In genomic region chr17:72422204-72422504, GRCh38 we compare ENCODE assay signal across 9 cellular contexts.
DNase-seq lines count a peak whose midpoint lies in the region; ATAC-seq and TF ChIP-seq lines count a peak whose summit lies in the region.
"Had no signal": no experiment of that assay in that cellular context is flagged by ENCODE, and none has a peak within 500 bp of the region (broad histone marks: within the 10 kb centered on the region; RNA-seq: fewer than 3 reads in every experiment).

No MANE protein-coding gene starts in this region.

- H3K4me3 ChIP-seq in GM12865 (ENCODE audit: low read depth, low read length) (peak overlapping the region; percentile 63), PC-3 (ENCODE audit: low read length) (peak overlapping the region; percentile 41; the same call in 1 of the 2 replicates), OCI-LY7 (ENCODE audit: low read depth, low read length, poor library complexity, severe bottlenecking) (no peak overlapping the region)

- no peak overlapping the region for H2AFZ ChIP-seq in PC-3 (ENCODE audit: low read length)
- H2AFZ ChIP-seq in OCI-LY7 (ENCODE audit: low read length), result no peak overlapping the region

- no peak for TF ChIP-seq CTCF in GM12865 (IDR thresholded peaks at IDR 0.05; ENCODE audit: insufficient read depth, low read depth, low read length, missing control alignments)
- no peak for TF ChIP-seq CTCF in PC-3 (conservative IDR thresholded peaks at IDR 0.05; ENCODE audit: low read depth, low read length)
- TF ChIP-seq CTCF in OCI-LY7 (conservative IDR thresholded peaks at IDR 0.05; ENCODE audit: low read length), result no peak

- peak overlapping the region; percentile 79 for H3K4me2 ChIP-seq in PC-3 (ENCODE audit: low read length)
- H3K4me2 ChIP-seq in OCI-LY7 (ENCODE audit: low read length), result no peak overlapping the region

- intact Hi-C loops in PC-3 (cut with micrococcal nuclease), result loop anchor here (5.0 to 10.0 kb wide), 2 partner anchors 293 to 300 kb away; partner anchors contain the start of gene SOX9
- intact Hi-C loops in OCI-LY7 (cut with micrococcal nuclease; ENCODE audit: unreplicated experiment), result no loop called here

- H3K36me3 ChIP-seq in PC-3 (ENCODE audit: low read depth, low read length), result peaks cover 28% of the 10 kb centered on the region
- H3K36me3 ChIP-seq in OCI-LY7 (ENCODE audit: insufficient read depth, low read length), result no peaks in the 10 kb centered on the region

- BruUV-seq in PC-3 (replicated peaks; lab: Mats Ljungman, UMichigan) (no TSS peak), OCI-LY7 (replicated peaks; lab: Mats Ljungman, UMichigan) (no TSS peak)

- H3F3A ChIP-seq in PC-3 (ENCODE audit: low read length, unreplicated experiment), result no peaks in the 10 kb centered on the region

- peaks cover 29% of the 10 kb centered on the region for H3K4me1 Mint-ChIP-seq in memory B cell

- peaks cover 8% of the 10 kb centered on the region for H3K9me3 Mint-ChIP-seq in memory B cell

- peak overlapping the region; percentile 83 for H3K27ac Mint-ChIP-seq in memory B cell
- H3K27ac Mint-ChIP-seq: effector memory CD8-positive, alpha-beta T cell had no signal

- H3K36me3 Mint-ChIP-seq in memory B cell, result peaks cover 5% of the 10 kb centered on the region

- CTCF ChIA-PET in PC-3 (lab: Charles Lee), result interaction anchor here (1.0 to 1.6 kb wide), 2 partner anchors 15 to 44 kb away, joined by 7 to 10 read pairs; no protein-coding TSS in a partner anchor
- CTCF ChIA-PET in OCI-LY7 (lab: Charles Lee; ENCODE audit: unreplicated experiment), result no interaction called here

- H3K4me3 Mint-ChIP-seq in memory B cell, result peak overlapping the region; percentile 58
- H3K4me3 Mint-ChIP-seq: effector memory CD8-positive, alpha-beta T cell had no signal

- H3K9me2 ChIP-seq in PC-3 (replicated peaks; ENCODE audit: low read length) (no peaks in the 10 kb centered on the region), OCI-LY7 (ENCODE audit: insufficient read depth, low read length) (no peaks in the 10 kb centered on the region)

- ATAC-seq in HG02852 (IDR thresholded peaks at IDR 0.05; ENCODE audit: unreplicated experiment) (peak; percentile 21), PC-3 (no peak), memory B cell (ENCODE audit: low read depth) (peak; percentile 59)
- ATAC-seq: effector memory CD8-positive, alpha-beta T cell had no signal

- H3K79me2 ChIP-seq in PC-3 (ENCODE audit: low read length), result peaks cover 51% of the 10 kb centered on the region
- H3K79me2 ChIP-seq in OCI-LY7 (ENCODE audit: insufficient read depth, low read depth, low read length), result no peaks in the 10 kb centered on the region

- peaks cover 8% of the 10 kb centered on the region for H3K27me3 Mint-ChIP-seq in memory B cell

- H3K4me1 ChIP-seq in PC-3 (ENCODE audit: insufficient read depth, low read length) (peaks cover 41% of the 10 kb centered on the region), OCI-LY7 (ENCODE audit: insufficient read depth, low read length, poor library complexity, severe bottlenecking) (peaks cover 4% of the 10 kb centered on the region)

- POLR2A ChIA-PET in PC-3 (lab: Charles Lee; ENCODE audit: unreplicated experiment) (interaction anchor here (0.5 to 1.5 kb wide), 3 partner anchors 43 to 301 kb away, joined by 3 to 11 read pairs (median 3); partner anchors contain the start of gene SOX9), OCI-LY7 (lab: Charles Lee) (interaction anchor here (0.7 to 0.9 kb wide), 2 partner anchors 20 to 236 kb away, joined by 3 read pairs; no protein-coding TSS in a partner anchor)

- H4K20me1 ChIP-seq in PC-3 (ENCODE audit: low read length) (no peaks in the 10 kb centered on the region), OCI-LY7 (ENCODE audit: insufficient read depth, low read length) (no peaks in the 10 kb centered on the region)

- H3K27ac ChIP-seq in PC-3 (ENCODE audit: low read length) (peak overlapping the region; percentile 94), OCI-LY7 (ENCODE audit: low read depth, low read length, poor library complexity, severe bottlenecking) (no peak overlapping the region)

- H3K27me3 ChIP-seq in PC-3 (ENCODE audit: low read length), result no peaks in the 10 kb centered on the region

- peaks cover 15% of the 10 kb centered on the region for H3K9me3 ChIP-seq in PC-3 (ENCODE audit: low read length)
- H3K9me3 ChIP-seq in OCI-LY7 (ENCODE audit: low read length), result peaks cover 12% of the 10 kb centered on the region; the same call in 1 of the 2 replicates

- peak overlapping the region; percentile 87 for H3K9ac ChIP-seq in PC-3 (ENCODE audit: low read length)

- DNase-seq in GM12865 (ENCODE audit: low read depth) (no peak), PC-3 (no peak), memory B cell (ENCODE audit: low spot score in 2 of 2) (no peak), nucleus accumbens (lab: John Stamatoyannopoulos, UW) (no peak), NCI-H2107 treated with DMSO at 0.1 percent for 48 hours (lab: John Stamatoyannopoulos, UW; ENCODE audit: unreplicated experiment) (no peak), OCI-LY7 (ENCODE audit: low spot score) (no peak), superior temporal gyrus (ENCODE audit: extremely low spot score) (no peak)
- DNase-seq: effector memory CD8-positive, alpha-beta T cell had no signal
